ENCODE assay signal across 18 cellular contexts in the genomic region with DNA sequence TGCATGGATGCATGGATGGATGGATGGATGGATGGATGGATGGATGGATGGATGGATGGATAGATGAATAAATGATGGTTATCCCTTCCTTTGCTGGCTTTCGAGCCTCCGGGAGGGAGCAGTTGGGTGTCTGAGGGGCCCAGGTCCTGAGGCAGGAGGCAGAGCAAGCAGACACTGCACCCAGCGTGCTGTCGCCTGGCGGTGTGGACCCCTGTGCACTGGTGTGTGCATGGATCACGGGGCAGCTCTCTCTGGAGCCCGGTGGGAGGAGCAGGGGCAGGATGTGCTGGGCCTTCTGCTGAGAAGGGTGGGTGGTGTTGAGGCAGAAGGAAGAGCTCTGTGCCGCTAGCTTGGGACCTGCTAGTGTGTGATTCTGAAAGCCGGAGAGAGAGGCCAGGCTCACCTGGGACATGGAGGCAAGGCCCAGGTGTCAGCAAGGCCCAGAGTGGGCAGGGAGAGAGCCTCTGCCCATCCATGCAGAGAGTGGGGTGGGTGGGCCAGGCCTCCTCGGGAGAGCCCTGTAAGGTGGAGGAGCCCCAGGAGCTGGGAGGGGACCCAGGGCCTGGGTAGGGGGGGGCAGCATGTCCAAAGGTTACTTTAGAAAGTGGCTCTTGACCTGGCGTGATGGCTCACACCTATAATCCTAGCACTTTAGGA.
A peak's percentile ranks its signal among the peaks of the same experiment; 100 is the strongest.
DNase-seq lines count a peak whose midpoint lies in the region; ATAC-seq and TF ChIP-seq lines count a peak whose summit lies in the region.
"Had no signal": no experiment of that assay in that cellular context is flagged by ENCODE, and none has a peak within 500 bp of the region (broad histone marks: within the 10 kb centered on the region; RNA-seq: fewer than 3 reads in every experiment).

No MANE protein-coding gene starts in this region.

- H3K4me1 ChIP-seq in IMR-90 (ENCODE audit: control insufficient read depth, insufficient read depth, low read length): no peaks in the 10 kb centered on the region

- H2BK15ac ChIP-seq in IMR-90 (ENCODE audit: low read depth, low read length): no peak overlapping the region

- H3K23ac ChIP-seq in IMR-90 (ENCODE audit: low read depth, low read length): no peak overlapping the region

- H3K9ac ChIP-seq in IMR-90 (ENCODE audit: low read depth, low read length): no peak overlapping the region
- H3K9ac ChIP-seq: KMS-11 had no signal

- H3K4me2 ChIP-seq in IMR-90 (ENCODE audit: low read depth, low read length): no peak overlapping the region
- H3K4me2 ChIP-seq: KMS-11 had no signal

- ATAC-seq in IMR-90 (ENCODE audit: low read depth) (no peak), left lobe of liver (no peak), sciatic nerve (no peak), HG03139 (IDR thresholded peaks at IDR 0.05; ENCODE audit: unreplicated experiment) (no peak)

- H4K5ac ChIP-seq in IMR-90 (ENCODE audit: low read depth, low read length): no peak overlapping the region

- peaks cover 67% of the 10 kb centered on the region for H3K9me3 ChIP-seq in IMR-90 (ENCODE audit: control insufficient read depth, insufficient read depth, low read length)

- CTCF ChIA-PET in IMR-90 (lab: Yijun Ruan, JAX): no interaction called here

- no peak overlapping the region for H2BK120ac ChIP-seq in IMR-90 (ENCODE audit: low read depth, low read length)

- no peak overlapping the region for H2BK20ac ChIP-seq in IMR-90 (ENCODE audit: low read depth, low read length)

- H3K27me3 ChIP-seq in IMR-90 (ENCODE audit: control insufficient read depth, insufficient read depth, low read length): no peaks in the 10 kb centered on the region

- no peak for TF ChIP-seq RAD21 in IMR-90 (IDR thresholded peaks at IDR 0.05; ENCODE audit: low read length)

- WGBS in IMR-90 (ENCODE audit: extremely low coverage in 2 of 2, insufficient read length in 1 of 2), 2 experiments: 100% methylated on average over 1 of the region's 11 CpGs; no CpG with 5 or more reads in 1 of the 2 experiments

- peak; percentile 48 for DNase-seq in activated effector memory CD4-positive, alpha-beta T cell treated with anti-CD3 and anti-CD28 coated beads, Interleukin-2, amount 50 U/mL, for 16 hours
- no peak for DNase-seq in activated effector memory CD4-positive, alpha-beta T cell treated with Interleukin-2 at 50 U/mL for 16 hours
- DNase-seq in IMR-90 (no peak), left lobe of liver (ENCODE audit: low spot score) (peak; percentile 28), sciatic nerve (ENCODE audit: low spot score) (peak; percentile 34), GOT3 (lab: John Stamatoyannopoulos, UW) (no peak), NCI-H446 treated with DMSO at 0.1 percent for 48 hours (lab: John Stamatoyannopoulos, UW) (no peak)
- DNase-seq: CD4-positive, CD25-positive, alpha-beta regulatory T cell; DMS153; DND-41; MM.1S; NCI-H2029; NCI-H510A; NCI-H69; SIG-M5 had no signal

- H2AFZ ChIP-seq in IMR-90 (replicated peaks; ENCODE audit: low read length, poor library complexity): no peak overlapping the region

- H4K20me1 ChIP-seq in IMR-90 (ENCODE audit: insufficient read depth, low read length): no peaks in the 10 kb centered on the region

- H3K4me3 ChIP-seq in IMR-90 (ENCODE audit: insufficient read depth, low read depth, low read length): no peak overlapping the region
- H3K4me3 ChIP-seq: SK-N-MC had no signal

- no peak overlapping the region for H3K4ac ChIP-seq in IMR-90 (ENCODE audit: low read depth, low read length)

- no peak overlapping the region for H4K8ac ChIP-seq in IMR-90 (ENCODE audit: low read depth in 2 of 2, low read length in 2 of 2)

- no TSS peak for BruUV-seq in IMR-90 (replicated peaks; lab: Mats Ljungman, UMichigan)

- H2BK5ac ChIP-seq in IMR-90 (ENCODE audit: low read depth, low read length, poor library complexity, severe bottlenecking): peak overlapping the region; percentile 13

- dilution Hi-C loops in IMR-90 (cut with HindIII; ENCODE audit: low sequenced_read_pairs, unreplicated experiment): no loop called here

- TF ChIP-seq POLR2A in IMR-90 (IDR thresholded peaks at IDR 0.05; ENCODE audit: low read depth, low read length): no peak

- POLR2A ChIA-PET in IMR-90 (lab: Charles Lee; ENCODE audit: unreplicated experiment): no interaction called here

- no peaks in the 10 kb centered on the region for H3K36me3 ChIP-seq in IMR-90 (ENCODE audit: control insufficient read depth, insufficient read depth, low read length)

- no peak overlapping the region for H4K91ac ChIP-seq in IMR-90 (ENCODE audit: insufficient read depth, low read depth, low read length)

- no peak overlapping the region for H3K27ac ChIP-seq in IMR-90 (ENCODE audit: insufficient read depth, low read length)
- H3K27ac ChIP-seq: KMS-11, SK-N-MC had no signal

- H2AK9ac ChIP-seq in IMR-90 (replicated peaks; ENCODE audit: low read depth, low read length, poor library complexity): no peak overlapping the region

- H3K9me1 ChIP-seq in IMR-90 (ENCODE audit: insufficient read depth, low read length): no peaks in the 10 kb centered on the region

- intact Hi-C loops in IMR-90 (cut with micrococcal nuclease) (no loop called here), sciatic nerve (cut with DNase I) (no loop called here)

- no peaks in the 10 kb centered on the region for H3K79me1 ChIP-seq in IMR-90 (ENCODE audit: low read depth in 1 of 2, low read length in 2 of 2)

- H3K14ac ChIP-seq in IMR-90 (replicated peaks; ENCODE audit: low read depth, low read length): no peak overlapping the region

- in situ Hi-C loops in IMR-90 (cut with MboI; ENCODE audit: low sequenced_read_pairs): no loop called here

- no peak overlapping the region for H3K18ac ChIP-seq in IMR-90 (ENCODE audit: low read depth, low read length)

- no peak overlapping the region for H3K56ac ChIP-seq in IMR-90 (ENCODE audit: extremely low read depth, insufficient read depth, low read length)

- no peak for TF ChIP-seq CTCF in IMR-90 (conservative IDR thresholded peaks at IDR 0.05; ENCODE audit: low read depth, low read length)

- no peak overlapping the region for H2AK5ac ChIP-seq in IMR-90 (ENCODE audit: low read depth, low read length)

TF ChIP-seq in IMR-90, 13 proteins besides CTCF, POLR2A, EP300 and RAD21:
- TF ChIP-seq RCOR1 (IDR thresholded peaks at IDR 0.05; ENCODE audit: insufficient replicate concordance, low read length): no peak

Comparison
In these comparisons a context has a peak if more than half of its experiments do, and no peak if none do; other contexts are left out.
1. DNase-seq: peak in activated effector memory CD4-positive, alpha-beta T cell treated with anti-CD3 and anti-CD28 coated beads, Interleukin-2, amount 50 U/mL, for 16 hours (single experiment), left lobe of liver (single experiment) and sciatic nerve (single experiment); none in activated effector memory CD4-positive, alpha-beta T cell treated with Interleukin-2 at 50 U/mL for 16 hours (single experiment), IMR-90 (single experiment), GOT3 (single experiment) and NCI-H446 treated with DMSO at 0.1 percent for 48 hours (single experiment).